Comparison of ENCODE assay signal across 1 cellular context in the genomic region with DNA sequence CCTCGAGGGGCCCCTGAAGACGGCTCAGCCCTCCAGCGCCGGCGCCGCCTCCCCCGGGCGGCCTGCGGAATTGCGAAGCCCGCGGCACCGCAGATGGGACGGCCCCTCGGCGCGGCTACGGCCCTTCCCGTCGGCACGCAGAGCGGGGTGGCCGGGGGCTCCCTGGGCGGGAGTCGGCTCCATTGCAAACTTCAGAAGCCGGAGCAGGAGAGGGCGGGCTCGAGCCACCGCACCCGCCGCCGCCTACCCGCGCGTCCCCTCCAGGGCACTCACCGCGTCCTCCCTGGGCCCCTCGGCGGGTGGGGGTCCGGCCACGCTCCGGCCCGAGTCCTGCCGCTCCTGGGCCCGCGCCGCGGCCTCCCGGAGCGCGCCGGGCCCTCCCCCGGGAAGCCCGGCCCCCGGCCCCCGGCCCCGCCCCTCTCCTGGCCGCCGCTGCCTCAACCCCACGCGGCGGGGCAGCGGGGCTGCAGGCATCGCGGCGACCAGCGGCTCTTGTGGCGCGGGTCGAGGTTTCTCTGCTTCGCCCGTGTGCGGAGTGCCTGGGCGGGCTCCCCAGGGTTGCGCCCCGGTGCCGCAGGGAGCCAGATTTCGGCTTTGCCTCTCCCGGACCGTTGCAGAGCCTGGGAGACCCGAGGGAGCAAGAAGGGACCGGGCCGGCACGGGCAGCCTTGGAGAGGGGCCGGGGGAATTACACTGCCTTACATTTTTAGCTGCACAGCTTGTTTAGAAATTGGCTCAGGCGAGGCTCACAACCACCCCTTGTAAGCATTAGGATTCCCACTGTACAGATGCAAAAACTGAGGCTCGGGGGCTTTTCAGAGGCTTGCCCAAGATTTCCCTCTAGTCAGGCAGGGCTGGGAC.
TF ChIP-seq lines count a peak whose summit lies in the region.

A gene (minus strand): TSS at position 359 of the 861 bp plus-strand sequence. CDS start 3,707 bp downstream, outside the sequence.

TF ChIP-seq in HEK293, 187 proteins besides CTCF, POLR2A, EP300 and RAD21 (continued from another document):
- no peak for TF ChIP-seq MEIS1 (CRISPR knock-in tag; IDR thresholded peaks at IDR 0.05; ENCODE audit: borderline replicate concordance)
- no peak for TF ChIP-seq ZBTB8A (tag by site-specific recombination; IDR thresholded peaks at IDR 0.05)
- peak; percentile 10; the same call in 1 of the 2 replicates for TF ChIP-seq BCL11B (tag by site-specific recombination; IDR thresholded peaks at IDR 0.05; ENCODE audit: low read depth)
- no peak for TF ChIP-seq ZNF404 (tag by site-specific recombination; IDR thresholded peaks at IDR 0.05)
- no peak for TF ChIP-seq TRIM28 (IDR thresholded peaks at IDR 0.05; ENCODE audit: borderline replicate concordance, low read length)
- TF ChIP-seq ZFP69B (tag by site-specific recombination; IDR thresholded peaks at IDR 0.05): no peak
- TF ChIP-seq ZNF610 (tag by site-specific recombination; IDR thresholded peaks at IDR 0.05; ENCODE audit: borderline replicate concordance): no peak
- no peak for TF ChIP-seq SETDB1 (IDR thresholded peaks at IDR 0.05; ENCODE audit: insufficient read length, low read length)
- TF ChIP-seq ZNF335 (tag by site-specific recombination; conservative IDR thresholded peaks at IDR 0.05): peak; percentile 93
- TF ChIP-seq MYNN (tag by site-specific recombination; IDR thresholded peaks at IDR 0.05; ENCODE audit: borderline replicate concordance): no peak
- no peak for TF ChIP-seq ZNF558 (tag by site-specific recombination; IDR thresholded peaks at IDR 0.05)
- no peak for TF ChIP-seq ZNF157 (tag by site-specific recombination; IDR thresholded peaks at IDR 0.05)
- TF ChIP-seq, protein P1, sequence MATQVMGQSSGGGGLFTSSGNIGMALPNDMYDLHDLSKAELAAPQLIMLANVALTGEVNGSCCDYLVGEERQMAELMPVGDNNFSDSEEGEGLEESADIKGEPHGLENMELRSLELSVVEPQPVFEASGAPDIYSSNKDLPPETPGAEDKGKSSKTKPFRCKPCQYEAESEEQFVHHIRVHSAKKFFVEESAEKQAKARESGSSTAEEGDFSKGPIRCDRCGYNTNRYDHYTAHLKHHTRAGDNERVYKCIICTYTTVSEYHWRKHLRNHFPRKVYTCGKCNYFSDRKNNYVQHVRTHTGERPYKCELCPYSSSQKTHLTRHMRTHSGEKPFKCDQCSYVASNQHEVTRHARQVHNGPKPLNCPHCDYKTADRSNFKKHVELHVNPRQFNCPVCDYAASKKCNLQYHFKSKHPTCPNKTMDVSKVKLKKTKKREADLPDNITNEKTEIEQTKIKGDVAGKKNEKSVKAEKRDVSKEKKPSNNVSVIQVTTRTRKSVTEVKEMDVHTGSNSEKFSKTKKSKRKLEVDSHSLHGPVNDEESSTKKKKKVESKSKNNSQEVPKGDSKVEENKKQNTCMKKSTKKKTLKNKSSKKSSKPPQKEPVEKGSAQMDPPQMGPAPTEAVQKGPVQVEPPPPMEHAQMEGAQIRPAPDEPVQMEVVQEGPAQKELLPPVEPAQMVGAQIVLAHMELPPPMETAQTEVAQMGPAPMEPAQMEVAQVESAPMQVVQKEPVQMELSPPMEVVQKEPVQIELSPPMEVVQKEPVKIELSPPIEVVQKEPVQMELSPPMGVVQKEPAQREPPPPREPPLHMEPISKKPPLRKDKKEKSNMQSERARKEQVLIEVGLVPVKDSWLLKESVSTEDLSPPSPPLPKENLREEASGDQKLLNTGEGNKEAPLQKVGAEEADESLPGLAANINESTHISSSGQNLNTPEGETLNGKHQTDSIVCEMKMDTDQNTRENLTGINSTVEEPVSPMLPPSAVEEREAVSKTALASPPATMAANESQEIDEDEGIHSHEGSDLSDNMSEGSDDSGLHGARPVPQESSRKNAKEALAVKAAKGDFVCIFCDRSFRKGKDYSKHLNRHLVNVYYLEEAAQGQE (tag by site-specific recombination; IDR thresholded peaks at IDR 0.05): no peak
- peak; percentile 26 for TF ChIP-seq ZBTB48 (tag by site-specific recombination; IDR thresholded peaks at IDR 0.05)
